Comparison of ENCODE assay signal across 15 cellular contexts in genomic region chr1:230155021-230155420, GRCh38.
DNase-seq lines count a peak whose midpoint lies in the region; ATAC-seq and TF ChIP-seq lines count a peak whose summit lies in the region.
"Had no signal": no experiment of that assay in that cellular context is flagged by ENCODE, and none has a peak within 500 bp of the region (broad histone marks: within the 10 kb centered on the region; RNA-seq: fewer than 3 reads in every experiment).

No MANE protein-coding gene starts in this region.

- no peaks in the 10 kb centered on the region for H3K27me3 ChIP-seq in DND-41 (ENCODE audit: insufficient read depth, low read length, poor library complexity)
- no peaks in the 10 kb centered on the region for H3K27me3 ChIP-seq in gastrocnemius medialis
- H3K27me3 ChIP-seq in stomach: no peaks in the 10 kb centered on the region
- no peaks in the 10 kb centered on the region for H3K27me3 ChIP-seq in hepatocyte

- H3K36me3 Mint-ChIP-seq in nephron (ENCODE audit: low read depth): peaks cover 6% of the 10 kb centered on the region

- intact Hi-C loops in gastrocnemius medialis (cut with DNase I; ENCODE audit: low total_unique reads): loop anchor here (5.0 kb wide), 1 partner anchor 62 kb away; no protein-coding TSS in a partner anchor
- intact Hi-C loops in stomach (cut with DNase I; ENCODE audit: low total_unique reads): no loop called here

- ATAC-seq in DND-41 (ENCODE audit: insufficient read depth, low read depth) (peak; percentile 44; the same call in 2 of the 3 replicates), gastrocnemius medialis (no peak)
- ATAC-seq: PC-3 had no signal

- H3K9me3 ChIP-seq in DND-41 (ENCODE audit: insufficient read depth, low read length, severe bottlenecking): no peaks in the 10 kb centered on the region
- H3K9me3 ChIP-seq in gastrocnemius medialis: no peaks in the 10 kb centered on the region
- no peaks in the 10 kb centered on the region for H3K9me3 ChIP-seq in stomach
- no peaks in the 10 kb centered on the region for H3K9me3 ChIP-seq in hepatocyte (ENCODE audit: low read depth)
- H3K9me3 ChIP-seq: HAP-1 had no signal

- H3K4me1 ChIP-seq in DND-41 (ENCODE audit: insufficient read depth, low read length): peaks cover 52% of the 10 kb centered on the region
- peaks cover 67 to 81% of the 10 kb centered on the region in 2 donors for H3K4me1 ChIP-seq in gastrocnemius medialis
- peaks cover 20 to 82% (median 47%) of the 10 kb centered on the region in 4 donors for H3K4me1 ChIP-seq in stomach
- peaks cover 44% of the 10 kb centered on the region for H3K4me1 ChIP-seq in hepatocyte (ENCODE audit: insufficient read depth)

- H3K27ac Mint-ChIP-seq in nephron: peak overlapping the region in 2 of 3 experiments; percentile 17 to 94

- H4K20me1 ChIP-seq in DND-41 (ENCODE audit: insufficient read depth, low read length): peaks cover 100% of the 10 kb centered on the region
- no peaks in the 10 kb centered on the region for H4K20me1 ChIP-seq in hepatocyte (ENCODE audit: insufficient read depth, poor library complexity, severe bottlenecking)

- H3K27ac ChIP-seq in DND-41 (ENCODE audit: low read length) (no peak overlapping the region), gastrocnemius medialis (peak overlapping the region; percentile 80 to 91 (median 82)), stomach (peak overlapping the region in 1 of 5 donors; percentile 6), hepatocyte (no peak overlapping the region)
- H3K27ac ChIP-seq: SK-N-MC had no signal

- TF ChIP-seq CTCF in DND-41 (IDR thresholded peaks at IDR 0.05; ENCODE audit: borderline replicate concordance, extremely low read depth, low read length, poor library complexity, severe bottlenecking) (no peak), nephron (IDR thresholded peaks at IDR 0.05; ENCODE audit: unreplicated experiment in 3 of 3) (no peak), gastrocnemius medialis (IDR thresholded peaks at IDR 0.05 in 4 of 5, conservative IDR thresholded peaks at IDR 0.05 in 1 of 5) (no peak), stomach (IDR thresholded peaks at IDR 0.05) (no peak), hepatocyte (IDR thresholded peaks at IDR 0.05; ENCODE audit: poor library complexity) (no peak)

- H3K79me2 ChIP-seq in DND-41 (ENCODE audit: insufficient read depth, low read length) (peaks cover 100% of the 10 kb centered on the region), hepatocyte (peaks cover 76% of the 10 kb centered on the region)

- peaks cover 5% of the 10 kb centered on the region for H3K27me3 Mint-ChIP-seq in nephron (ENCODE audit: low read depth)

- no peak overlapping the region for H3K4me3 Mint-ChIP-seq in nephron

- no peaks in the 10 kb centered on the region for H3K9me3 Mint-ChIP-seq in nephron

- H3K4me1 Mint-ChIP-seq in nephron: peaks cover 92% of the 10 kb centered on the region

- no peaks in the 10 kb centered on the region for H3K9me2 ChIP-seq in hepatocyte (replicated peaks; ENCODE audit: insufficient read depth)

- H3K4me2 ChIP-seq in DND-41 (ENCODE audit: insufficient read depth, low read length): no peak overlapping the region
- H3K4me2 ChIP-seq in hepatocyte: no peak overlapping the region

- TF ChIP-seq POLR2A in gastrocnemius medialis (IDR thresholded peaks at IDR 0.05): no peak
- TF ChIP-seq POLR2A in stomach (IDR thresholded peaks at IDR 0.05): no peak

- DNase-seq in DND-41 (peak; percentile 30), NCI-H2227 (lab: John Stamatoyannopoulos, UW; ENCODE audit: unreplicated experiment) (peak; percentile 15), gastrocnemius medialis (no peak), stomach (no peak), hepatocyte (ENCODE audit: low spot score) (no peak)
- no peak for DNase-seq in NK-92 treated with Interleukin-12 subunit alpha and Interleukin-12 subunit beta, amount 100 ng/mL, for 24 hours (lab: John Stamatoyannopoulos, UW)
- DNase-seq: DMS153, IMR-90, NCI-H1436, NCI-H2081, NCI-H524 treated with DMSO at 0.1 percent for 48 hours, PC-3 had no signal

- H3K36me3 ChIP-seq in DND-41 (ENCODE audit: insufficient read depth, low read length) (peaks cover 70% of the 10 kb centered on the region), gastrocnemius medialis (no peaks in the 10 kb centered on the region), stomach (no peaks in the 10 kb centered on the region), hepatocyte (replicated peaks; ENCODE audit: insufficient read depth, low read depth) (no peaks in the 10 kb centered on the region)

- TF ChIP-seq EP300 in stomach (IDR thresholded peaks at IDR 0.05): no peak

- H3K4me3 ChIP-seq in DND-41 (ENCODE audit: low read depth in 1 of 2, low read length in 2 of 2) (no peak overlapping the region), gastrocnemius medialis (peak overlapping the region in 1 of 4 donors; percentile 4), stomach (no peak overlapping the region), hepatocyte (no peak overlapping the region)
- H3K4me3 ChIP-seq: HAP-1, SK-N-MC had no signal

- 89 to 93% (median 92%) methylated on average over 19 of the region's 19 CpGs for WGBS in stomach, 5 donors
- 85% methylated on average over 19 of the region's 19 CpGs for WGBS in hepatocyte (ENCODE audit: low lambda C conversion rate, missing lambda C conversion rate)

- H2AFZ ChIP-seq in DND-41 (ENCODE audit: low read depth, low read length) (no peak overlapping the region), hepatocyte (no peak overlapping the region)

- no peak overlapping the region for H3K9ac ChIP-seq in DND-41 (ENCODE audit: low read depth, low read length)

- in situ Hi-C loops in gastrocnemius medialis (cut with MboI; ENCODE audit: low sequenced_read_pairs in 4 of 4): no loop called here

Comparison
In these comparisons a context has a peak if more than half of its experiments do, and no peak if none do; other contexts are left out.
1. DNase-seq: peak in DND-41 (single experiment) and NCI-H2227 (single experiment); none in gastrocnemius medialis (0 of 2), stomach (single experiment), NK-92 treated with Interleukin-12 subunit alpha and Interleukin-12 subunit beta, amount 100 ng/mL, for 24 hours (single experiment) and hepatocyte (single experiment).
2. H3K27ac ChIP-seq: peak in gastrocnemius medialis (4 of 4); none in DND-41 (single experiment) and hepatocyte (single experiment).